14 cellular contexts compared by ENCODE assay signal in genomic region chr1:97603776-97604175, GRCh38.
A peak's percentile ranks its signal among the peaks of the same experiment; 100 is the strongest.
DNase-seq lines count a peak whose midpoint lies in the region; FAIRE-seq and TF ChIP-seq lines count a peak whose summit lies in the region.
"Had no signal": no experiment of that assay in that cellular context is flagged by ENCODE, and none has a peak within 500 bp of the region (broad histone marks: within the 10 kb centered on the region; RNA-seq: fewer than 3 reads in every experiment).

No MANE protein-coding gene starts in this region.

- no peak overlapping the region for H3K27ac ChIP-seq in small intestine (ENCODE audit: low read depth in 1 of 2, low read length in 1 of 2)
- H3K27ac ChIP-seq: cardiac muscle cell, upper lobe of left lung had no signal

- H3K4me1 ChIP-seq in small intestine (ENCODE audit: control insufficient read depth in 2 of 2, insufficient read depth in 1 of 2, low read depth in 1 of 2, low read length in 1 of 2): no peaks in the 10 kb centered on the region
- H3K4me1 ChIP-seq: upper lobe of left lung had no signal

- H3K4me3 ChIP-seq in fibroblast of pulmonary artery (replicated peaks; ENCODE audit: low read depth, low read length) (no peak overlapping the region), small intestine (ENCODE audit: low read depth in 1 of 2, low read length in 2 of 2) (no peak overlapping the region)
- H3K4me3 ChIP-seq: cardiac muscle cell, smooth muscle cell, upper lobe of left lung had no signal

- no peaks in the 10 kb centered on the region for H3K27me3 ChIP-seq in small intestine (ENCODE audit: control insufficient read depth in 2 of 2, insufficient read depth in 2 of 2, low read length in 2 of 2)
- H3K27me3 ChIP-seq: cardiac muscle cell, upper lobe of left lung had no signal

- WGBS in small intestine, 3 donors: 48 to 70% (median 66%) methylated on average over 5 of the region's 5 CpGs

- no peak for TF ChIP-seq CTCF in fibroblast of pulmonary artery (IDR thresholded peaks at IDR 0.05; ENCODE audit: low read length, missing control alignments)

- FAIRE-seq in small intestine (lab: Jason Lieb, UNC): peak; percentile 15

- no peaks in the 10 kb centered on the region for H3K36me3 ChIP-seq in small intestine (ENCODE audit: control insufficient read depth in 2 of 2, insufficient read depth in 2 of 2, low read length in 2 of 2)
- H3K36me3 ChIP-seq: cardiac muscle cell, upper lobe of left lung had no signal

- peak; percentile 32 for DNase-seq in NOMO-1 treated with DMSO at 0.1 percent for 48 hours (lab: John Stamatoyannopoulos, UW; ENCODE audit: unreplicated experiment)
- DNase-seq in NOMO-1 treated with dmso at 0.1 percent for 144 hours (lab: John Stamatoyannopoulos, UW; ENCODE audit: unreplicated experiment): no peak
- DNase-seq in SK-N-DZ (ENCODE audit: low spot score): peak; percentile 23
- peak; percentile 51 for DNase-seq in fibroblast of pulmonary artery (ENCODE audit: low read depth)
- DNase-seq in small intestine: no peak
- no peak for DNase-seq in activated effector memory CD4-positive, alpha-beta T cell treated with anti-CD3 and anti-CD28 coated beads, Interleukin-2, amount 50 U/mL, for 16 hours
- DNase-seq in GOT3 (lab: John Stamatoyannopoulos, UW): no peak
- no peak for DNase-seq in NCI-H1417 treated with DMSO at 0.1 percent for 48 hours (lab: John Stamatoyannopoulos, UW)
- DNase-seq: erythroblast, KBM-7, NCI-H226, upper lobe of left lung had no signal

- H3K9me3 ChIP-seq in small intestine (ENCODE audit: control insufficient read depth, low read depth): no peaks in the 10 kb centered on the region
- H3K9me3 ChIP-seq: upper lobe of left lung had no signal

Comparison
In these comparisons a context has a peak if more than half of its experiments do, and no peak if none do; other contexts are left out.
1. DNase-seq: peak in NOMO-1 treated with DMSO at 0.1 percent for 48 hours (single experiment), SK-N-DZ (single experiment) and fibroblast of pulmonary artery (single experiment); none in NOMO-1 treated with dmso at 0.1 percent for 144 hours (single experiment), small intestine (single experiment), activated effector memory CD4-positive, alpha-beta T cell treated with anti-CD3 and anti-CD28 coated beads, Interleukin-2, amount 50 U/mL, for 16 hours (single experiment), GOT3 (single experiment) and NCI-H1417 treated with DMSO at 0.1 percent for 48 hours (single experiment).